In genomic region chr13:64446372-64446771, GRCh38 we compare ENCODE assay signal across 2 cellular contexts.
TF ChIP-seq lines count a peak whose summit lies in the region.

No MANE protein-coding gene starts in this region.

TF ChIP-seq in SK-N-SH, 30 proteins besides CTCF, POLR2A, EP300 and RAD21 (continued from another document):
- TF ChIP-seq, protein P1, sequence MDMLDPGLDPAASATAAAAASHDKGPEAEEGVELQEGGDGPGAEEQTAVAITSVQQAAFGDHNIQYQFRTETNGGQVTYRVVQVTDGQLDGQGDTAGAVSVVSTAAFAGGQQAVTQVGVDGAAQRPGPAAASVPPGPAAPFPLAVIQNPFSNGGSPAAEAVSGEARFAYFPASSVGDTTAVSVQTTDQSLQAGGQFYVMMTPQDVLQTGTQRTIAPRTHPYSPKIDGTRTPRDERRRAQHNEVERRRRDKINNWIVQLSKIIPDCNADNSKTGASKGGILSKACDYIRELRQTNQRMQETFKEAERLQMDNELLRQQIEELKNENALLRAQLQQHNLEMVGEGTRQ (IDR thresholded peaks at IDR 0.05; ENCODE audit: borderline replicate concordance, low read depth, low read length): no peak
- TF ChIP-seq NFIC (IDR thresholded peaks at IDR 0.05; ENCODE audit: borderline replicate concordance): no peak
- no peak for TF ChIP-seq NRF1 (IDR thresholded peaks at IDR 0.05; ENCODE audit: low read depth, low read length)

TF ChIP-seq in SK-N-SH treated with all-trans-retinoic acid at 6 μM for 48 hours, 23 proteins besides CTCF, POLR2A, EP300 and RAD21 (continued from another document):
- TF ChIP-seq CREB5 (CRISPR knock-in tag; IDR thresholded peaks at IDR 0.05; ENCODE audit: low read depth) (no peak), SNAI2 (CRISPR knock-in tag; IDR thresholded peaks at IDR 0.05) (no peak), TCF4 (CRISPR knock-in tag; IDR thresholded peaks at IDR 0.05; ENCODE audit: borderline replicate concordance) (no peak), CSRNP3 (CRISPR knock-in tag; IDR thresholded peaks at IDR 0.05) (no peak), ARNTL (CRISPR knock-in tag; IDR thresholded peaks at IDR 0.05; ENCODE audit: borderline replicate concordance, low read depth) (no peak), CSDC2 (CRISPR knock-in tag; IDR thresholded peaks at IDR 0.05) (no peak), ZNF8 (CRISPR knock-in tag; IDR thresholded peaks at IDR 0.05) (no peak), ESRRG (CRISPR knock-in tag; IDR thresholded peaks at IDR 0.05) (no peak), ZC3H10 (CRISPR knock-in tag; IDR thresholded peaks at IDR 0.05) (no peak), ISL1 (CRISPR knock-in tag; IDR thresholded peaks at IDR 0.05) (no peak; the same call in 1 of the 2 replicates), POU6F1 (CRISPR knock-in tag; IDR thresholded peaks at IDR 0.05; ENCODE audit: borderline replicate concordance, low read depth) (no peak), ZFP3 (CRISPR knock-in tag; IDR thresholded peaks at IDR 0.05) (no peak), RARB (CRISPR knock-in tag; IDR thresholded peaks at IDR 0.05) (no peak)
